30 cellular contexts compared by ENCODE assay signal in genomic region chr7:138656952-138657351, GRCh38. TPM values are rescaled to one million over a fixed set of nuclear protein-coding genes. Genes with fewer than 3 reads are reported as not detected.
DNase-seq lines count a peak whose midpoint lies in the region; ATAC-seq, FAIRE-seq and TF ChIP-seq lines count a peak whose summit lies in the region.
"Had no signal": no experiment of that assay in that cellular context is flagged by ENCODE, and none has a peak within 500 bp of the region (broad histone marks: within the 10 kb centered on the region; RNA-seq: fewer than 3 reads in every experiment).

No MANE protein-coding gene starts in this region.

- H3K14ac ChIP-seq in trophoblast cell (ENCODE audit: low read length): peak overlapping the region; percentile 78

- ATAC-seq in A549 (no peak), HG02970 (IDR thresholded peaks at IDR 0.05; ENCODE audit: low FRiP score, unreplicated experiment) (no peak)
- ATAC-seq: GM12878 had no signal

- H3K9me2 ChIP-seq in PC-9 (ENCODE audit: insufficient read depth): no peaks in the 10 kb centered on the region

- H3K79me2 ChIP-seq in PC-9 (ENCODE audit: low read depth): no peaks in the 10 kb centered on the region
- H3K79me2 ChIP-seq in trophoblast cell (ENCODE audit: control insufficient read depth, insufficient read depth, low read length, poor library complexity): peaks cover 3% of the 10 kb centered on the region

- FAIRE-seq in A549 (lab: Jason Lieb, UNC): no peak
- FAIRE-seq: GM12878, GM12892, GM18507 had no signal

- no peak overlapping the region for H4K8ac ChIP-seq in trophoblast cell (ENCODE audit: low read depth, low read length)

- peak overlapping the region; percentile 43 for H3K4ac ChIP-seq in trophoblast cell (ENCODE audit: low read depth, low read length)

- H3K23ac ChIP-seq in trophoblast cell (ENCODE audit: low read length): no peak overlapping the region

- intact Hi-C loops in PC-9 (cut with micrococcal nuclease; ENCODE audit: unreplicated experiment): no loop called here

- TF ChIP-seq EP300 in A549 (IDR thresholded peaks at IDR 0.05): no peak

- H3K36me3 ChIP-seq in PC-9 (ENCODE audit: low read depth): no peaks in the 10 kb centered on the region
- peaks cover 0 to 1% of the 10 kb centered on the region in 2 experiments for H3K36me3 ChIP-seq in trophoblast cell (ENCODE audit: control insufficient read depth in 1 of 2, insufficient read depth in 2 of 2, low read length in 2 of 2)
- H3K36me3 ChIP-seq: BE2C, BLaER1 had no signal

- no peak overlapping the region for H3K18ac ChIP-seq in trophoblast cell (ENCODE audit: low read length)

- POLR2A ChIA-PET in A549 (lab: Yijun Ruan, JAX) (no interaction called here), PC-9 (lab: Charles Lee; ENCODE audit: unreplicated experiment) (interaction anchor here (0.5 kb wide), 1 partner anchor 93 kb away, joined by 5 read pairs; no protein-coding TSS in a partner anchor)

- no peak overlapping the region for H4K12ac ChIP-seq in trophoblast cell (ENCODE audit: low read depth, low read length)

- peak overlapping the region; percentile 88 for H2BK120ac ChIP-seq in trophoblast cell (ENCODE audit: insufficient read depth, low read length, poor library complexity)

- peak overlapping the region; percentile 90 for H2BK12ac ChIP-seq in trophoblast cell (ENCODE audit: low read length)

- no peaks in the 10 kb centered on the region for H3K36me3 Mint-ChIP-seq in activated naive CD4-positive, alpha-beta T cell treated with anti-CD3 and anti-CD28 coated beads, Interleukin-2, amount 10 ng/mL, durations not matched to agents 7 days and 5 days
- H3K36me3 Mint-ChIP-seq: CD14-positive monocyte; CD4-positive, alpha-beta memory T cell; CD4-positive, CD25-positive, alpha-beta regulatory T cell had no signal

- TF ChIP-seq POLR2A in A549 (IDR thresholded peaks at IDR 0.05; ENCODE audit: low read length): no peak

- no peaks in the 10 kb centered on the region for H3K9me3 Mint-ChIP-seq in activated naive CD4-positive, alpha-beta T cell treated with anti-CD3 and anti-CD28 coated beads, Interleukin-2, amount 10 ng/mL, durations not matched to agents 7 days and 5 days

- no peak for DNase-seq in A549 (ENCODE audit: low read depth in 1 of 2, low spot score in 1 of 2)
- DNase-seq in PC-9: no peak
- DNase-seq in trophoblast cell: no peak
- no peak for DNase-seq in activated naive CD4-positive, alpha-beta T cell treated with anti-CD3 and anti-CD28 coated beads, Interleukin-2, amount 10 ng/mL, durations not matched to agents 7 days and 5 days
- DNase-seq: ACHN; BE2C; C1 segment of cervical spinal cord; CD4-positive, alpha-beta memory T cell; CD4-positive, CD25-positive, alpha-beta regulatory T cell; CD8-positive, alpha-beta memory T cell; COR-L47; DMS 273 treated with DMSO at 0.1 percent for 48 hours; DMS153; DMS53; DMS79; DND-41; EL; GDM1 had no signal

- H3K9me3 ChIP-seq in A549 (peaks cover 13% of the 10 kb centered on the region; the same call in 2 of the 3 replicates), PC-9 (ENCODE audit: insufficient read depth, low read depth) (0 out of 2 replicates have a peak, but pooled peaks cover 13% of the 10 kb centered on the region), trophoblast cell (ENCODE audit: insufficient read depth, low read depth, low read length) (peaks cover 8% of the 10 kb centered on the region)
- H3K9me3 ChIP-seq: BE2C had no signal

- H4K91ac ChIP-seq in trophoblast cell (ENCODE audit: low read depth, low read length): peak overlapping the region; percentile 88

- H3K79me1 ChIP-seq in trophoblast cell (ENCODE audit: low read length): peaks cover 28% of the 10 kb centered on the region

- TF ChIP-seq RAD21 in A549 (conservative IDR thresholded peaks at IDR 0.05 in 1 of 2, IDR thresholded peaks at IDR 0.05 in 1 of 2): no peak

- BruUV-seq in PC-9 (replicated peaks; lab: Mats Ljungman, UMichigan): no TSS peak

- H3K4me3 ChIP-seq in A549: no peak overlapping the region
- H3K4me3 ChIP-seq in PC-9: no peak overlapping the region
- no peak overlapping the region for H3K4me3 ChIP-seq in trophoblast cell (ENCODE audit: low read depth, low read length)
- H3K4me3 ChIP-seq: BLaER1, GM12878 had no signal

- no peaks in the 10 kb centered on the region for H3K4me1 ChIP-seq in A549
- H3K4me1 ChIP-seq in PC-9 (replicated peaks; ENCODE audit: insufficient read depth): peaks cover 24% of the 10 kb centered on the region
- H3K4me1 ChIP-seq in trophoblast cell (ENCODE audit: control insufficient read depth in 1 of 2, insufficient read depth in 2 of 2, low read length in 2 of 2): peaks cover 14 to 15% of the 10 kb centered on the region in 2 experiments
- H3K4me1 ChIP-seq: BLaER1 had no signal

- H3K27me3 Mint-ChIP-seq in activated naive CD4-positive, alpha-beta T cell treated with anti-CD3 and anti-CD28 coated beads, Interleukin-2, amount 10 ng/mL, durations not matched to agents 7 days and 5 days: peaks cover 8% of the 10 kb centered on the region

- no peaks in the 10 kb centered on the region for H3K27me3 ChIP-seq in PC-9 (ENCODE audit: insufficient read depth, low read depth)
- no peaks in the 10 kb centered on the region for H3K27me3 ChIP-seq in trophoblast cell (ENCODE audit: insufficient read depth, low read length)
- H3K27me3 ChIP-seq: BE2C, BLaER1 had no signal

- H3K4me2 ChIP-seq in A549 (no peak overlapping the region), PC-9 (no peak overlapping the region), trophoblast cell (ENCODE audit: low read length) (no peak overlapping the region)
- H3K4me2 ChIP-seq: BLaER1 had no signal

- H3K4me3 Mint-ChIP-seq in activated naive CD4-positive, alpha-beta T cell treated with anti-CD3 and anti-CD28 coated beads, Interleukin-2, amount 10 ng/mL, durations not matched to agents 7 days and 5 days: no peak overlapping the region
- H3K4me3 Mint-ChIP-seq: CD14-positive monocyte; CD4-positive, alpha-beta memory T cell; CD4-positive, CD25-positive, alpha-beta regulatory T cell; CD8-positive, alpha-beta memory T cell had no signal

- H3F3A ChIP-seq in PC-9 (ENCODE audit: insufficient read depth, low read depth): peaks cover 10% of the 10 kb centered on the region; the same call in 1 of the 2 replicates

- CTCF ChIA-PET in A549 (lab: Yijun Ruan, JAX) (no interaction called here), PC-9 (lab: Charles Lee) (no interaction called here)
- CTCF ChIA-PET in activated naive CD4-positive, alpha-beta T cell treated with anti-CD3 and anti-CD28 coated beads, Interleukin-2, amount 10 ng/mL, durations not matched to agents 7 days and 5 days (lab: Charles Lee): interaction anchor here (1.2 kb wide), 1 partner anchor 9 kb away, joined by 3 read pairs; no protein-coding TSS in a partner anchor

- H2AK5ac ChIP-seq in trophoblast cell (ENCODE audit: low read length): no peak overlapping the region

- TF ChIP-seq CTCF in A549 (IDR thresholded peaks at IDR 0.05) (no peak), PC-9 (conservative IDR thresholded peaks at IDR 0.05) (no peak)

- H3K27ac ChIP-seq in A549 (no peak overlapping the region), PC-9 (no peak overlapping the region), trophoblast cell (ENCODE audit: low read depth, low read length) (peak overlapping the region; percentile 27)
- H3K27ac ChIP-seq: 22Rv1, BLaER1 had no signal

- WGBS in A549 (ENCODE audit: missing lambda C conversion rate): 41% methylated on average over 2 of the region's 2 CpGs
- no CpG with 5 or more reads among the region's 2 CpGs for WGBS in trophoblast cell (ENCODE audit: extremely low coverage, insufficient coverage, insufficient read length)

- no peak overlapping the region for H3K9ac ChIP-seq in trophoblast cell (ENCODE audit: low read length)
- H3K9ac ChIP-seq: BLaER1 had no signal

- no peaks in the 10 kb centered on the region for H3K4me1 Mint-ChIP-seq in activated naive CD4-positive, alpha-beta T cell treated with anti-CD3 and anti-CD28 coated beads, Interleukin-2, amount 10 ng/mL, durations not matched to agents 7 days and 5 days
- H3K4me1 Mint-ChIP-seq: CD14-positive monocyte; CD4-positive, alpha-beta memory T cell; CD4-positive, CD25-positive, alpha-beta regulatory T cell; CD8-positive, alpha-beta memory T cell had no signal

- H3K27ac Mint-ChIP-seq in activated naive CD4-positive, alpha-beta T cell treated with anti-CD3 and anti-CD28 coated beads, Interleukin-2, amount 10 ng/mL, durations not matched to agents 7 days and 5 days: no peak overlapping the region
- H3K27ac Mint-ChIP-seq: CD14-positive monocyte; CD4-positive, alpha-beta memory T cell; CD4-positive, CD25-positive, alpha-beta regulatory T cell; CD8-positive, alpha-beta memory T cell had no signal

- H4K20me1 ChIP-seq in PC-9 (ENCODE audit: insufficient read depth): no peaks in the 10 kb centered on the region
- H4K20me1 ChIP-seq: BLaER1 had no signal

- H2AFZ ChIP-seq in PC-9: 0 out of 2 replicates have a peak overlapping the region, but pooled peaks have one; percentile 58
- H2AFZ ChIP-seq in trophoblast cell (ENCODE audit: insufficient read depth, low read length, poor library complexity): no peak overlapping the region

- peak overlapping the region; percentile 54 for H2BK5ac ChIP-seq in trophoblast cell (ENCODE audit: low read depth, low read length, poor library complexity)

TF ChIP-seq in A549, 52 proteins besides CTCF, POLR2A, EP300 and RAD21 (continues in another document):
- TF ChIP-seq ZSCAN20 (CRISPR knock-in tag; IDR thresholded peaks at IDR 0.05): no peak

RNA-seq across cellular contexts. Expression of gene SVOPL, which starts 44.2 kb away (rescaled TPM):
- polyA plus RNA-seq in A549 (2011; rRNA removed): 0.05 and 0.21 TPM in 2 replicates
- polyA plus RNA-seq in A549 (2012; cell fraction: cytosol; rRNA removed): not detected in 2 replicates
- polyA plus RNA-seq in A549 (2012; cell fraction: nucleus; rRNA removed): not detected in 2 replicates
- polyA plus RNA-seq in A549 (2017; fragmentation: RNase III; extraction: RNeasy Plus Mini Kit Qiagen cat#74134 plus additional on column Dnase treatment): not detected in 3 replicates
- 0.17 TPM in 1 of 2 replicates, not detected in the other for polyA minus RNA-seq in A549 (2011; rRNA and poly(A)+ RNA removed)
- 0.70 and 1.0 TPM in 2 replicates for total RNA-seq in PC-9 (2021)
- 1.1 and 1.4 TPM in 2 replicates for polyA plus RNA-seq in trophoblast cell (2013)
- total RNA-seq: A172; A673; CD4-positive, alpha-beta memory T cell; CD4-positive, CD25-positive, alpha-beta regulatory T cell; CD8-positive, alpha-beta memory T cell; Daoy; G401; GM12878 had no signal
- polyA plus RNA-seq: AG04450; CD14-positive monocyte; CD4-positive, alpha-beta memory T cell; CD8-positive, alpha-beta memory T cell had no signal
